ENCODE assay signal across 12 cellular contexts in the genomic region with DNA sequence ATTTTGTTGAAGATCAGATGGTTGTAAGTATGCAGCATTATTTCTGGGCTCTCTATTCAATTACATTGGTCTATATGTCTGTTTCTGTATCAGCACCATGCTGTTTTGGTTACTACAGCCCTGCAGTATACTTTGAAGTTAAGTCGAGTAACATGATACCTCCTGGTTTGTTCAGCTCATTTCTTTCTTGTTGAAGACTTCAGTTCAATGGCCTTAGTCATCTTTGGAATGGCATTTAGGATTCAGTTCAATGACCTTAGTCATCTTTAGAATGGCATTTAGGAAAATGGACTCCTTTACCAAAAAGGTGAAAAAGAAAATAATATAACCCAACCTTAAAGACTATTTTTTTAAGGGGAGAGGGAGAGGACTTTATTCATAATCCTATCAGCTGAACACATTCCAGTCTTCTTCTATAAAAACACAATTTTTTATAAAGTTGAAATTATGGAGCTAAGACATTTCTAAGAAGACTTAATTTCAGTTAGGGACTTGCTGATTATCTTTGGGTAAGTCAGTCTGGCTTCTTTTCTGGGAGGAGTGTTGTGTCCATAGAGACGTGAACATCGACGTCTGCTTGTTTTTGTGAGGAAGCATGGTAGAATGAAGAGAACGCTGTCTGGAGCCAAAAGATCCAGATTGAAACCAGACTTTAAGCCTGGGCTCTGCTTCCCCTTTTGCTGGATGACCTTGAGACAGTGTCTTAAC. TPM values are rescaled to one million over a fixed set of nuclear protein-coding genes. Genes with fewer than 3 reads are reported as not detected.
A peak's percentile ranks its signal among the peaks of the same experiment; 100 is the strongest.
DNase-seq lines count a peak whose midpoint lies in the region; ATAC-seq and TF ChIP-seq lines count a peak whose summit lies in the region.
"Had no signal": no experiment of that assay in that cellular context is flagged by ENCODE, and none has a peak within 500 bp of the region (broad histone marks: within the 10 kb centered on the region; RNA-seq: fewer than 3 reads in every experiment).

No MANE protein-coding gene starts in this region.

- POLR2A ChIA-PET in A673 (lab: Charles Lee; ENCODE audit: low non-redundant PET), result no interaction called here

- H3K27me3 Mint-ChIP-seq in stimulated activated memory B cell treated with anti-CD40 and anti-IgM and Interleukin-4, amounts not matched to agents 10 μg/mL and 1 μg/mL and 100 μg/mL, for 72 hours, result no peaks in the 10 kb centered on the region

- intact Hi-C loops in A673 (cut with micrococcal nuclease; ENCODE audit: unreplicated experiment), result no loop called here

- H3K27me3 ChIP-seq in A673 (replicated peaks; ENCODE audit: insufficient read depth, low read depth, low read length, poor library complexity), result no peaks in the 10 kb centered on the region
- no peaks in the 10 kb centered on the region for H3K27me3 ChIP-seq in muscle layer of duodenum (ENCODE audit: low read depth, low read length)
- H3K27me3 ChIP-seq: dorsolateral prefrontal cortex had no signal

- no peak overlapping the region for H3K27ac Mint-ChIP-seq in stimulated activated memory B cell treated with anti-CD40 and anti-IgM and Interleukin-4, amounts not matched to agents 10 μg/mL and 1 μg/mL and 100 μg/mL, for 72 hours

- CTCF ChIA-PET in A673 (lab: Charles Lee), result no interaction called here

- peaks cover 34% of the 10 kb centered on the region for H3K36me3 ChIP-seq in A673 (ENCODE audit: insufficient read depth, low read length, poor library complexity, severe bottlenecking)
- H3K36me3 ChIP-seq in muscle layer of duodenum (ENCODE audit: control insufficient read depth in 1 of 2, insufficient read depth in 2 of 2, low read length in 2 of 2), result no peaks in the 10 kb centered on the region

- peaks cover 2% of the 10 kb centered on the region for H3K9me3 Mint-ChIP-seq in stimulated activated memory B cell treated with anti-CD40 and anti-IgM and Interleukin-4, amounts not matched to agents 10 μg/mL and 1 μg/mL and 100 μg/mL, for 72 hours

- BruUV-seq in A673 (replicated peaks; lab: Mats Ljungman, UMichigan), result no TSS peak

- H3K4me3 ChIP-seq in A673 (ENCODE audit: low read depth, low read length, poor library complexity, severe bottlenecking) (no peak overlapping the region), muscle layer of duodenum (ENCODE audit: low read depth in 1 of 2, low read length in 2 of 2) (no peak overlapping the region)
- H3K4me3 ChIP-seq: dorsolateral prefrontal cortex had no signal

- peaks cover 8% of the 10 kb centered on the region for H3K36me3 Mint-ChIP-seq in stimulated activated memory B cell treated with anti-CD40 and anti-IgM and Interleukin-4, amounts not matched to agents 10 μg/mL and 1 μg/mL and 100 μg/mL, for 72 hours

- ATAC-seq in stimulated activated memory B cell treated with anti-CD40 and anti-IgM and Interleukin-4, amounts not matched to agents 10 μg/mL and 1 μg/mL and 100 μg/mL, for 72 hours, result no peak

- DNase-seq in A673 (ENCODE audit: low spot score) (no peak), M059J (ENCODE audit: low read depth) (peak; percentile 79), fibroblast of gingiva (ENCODE audit: low read depth) (peak; percentile 65), NCI-H146 (lab: John Stamatoyannopoulos, UW) (no peak)
- DNase-seq in stimulated activated CD4-positive, alpha-beta T cell treated with anti-CD3 and anti-CD28 coated beads, Interleukin-15, amount 100 ng/mL, for 24 hours, result no peak
- DNase-seq in stimulated activated CD4-positive, alpha-beta T cell treated with anti-CD3 and anti-CD28 coated beads, Interleukin-4, amount 100 ng/mL, for 4 hours, result no peak
- DNase-seq: dorsolateral prefrontal cortex, NCI-H2029 treated with DMSO at 0.1 percent for 48 hours, NCI-H748 treated with DMSO at 0.1 percent for 48 hours had no signal

- no peaks in the 10 kb centered on the region for H3K4me1 Mint-ChIP-seq in stimulated activated memory B cell treated with anti-CD40 and anti-IgM and Interleukin-4, amounts not matched to agents 10 μg/mL and 1 μg/mL and 100 μg/mL, for 72 hours

- no peak for TF ChIP-seq CTCF in A673 (conservative IDR thresholded peaks at IDR 0.05; ENCODE audit: low read depth, low read length)

- peak overlapping the region; percentile 21 for H3K27ac ChIP-seq in A673 (ENCODE audit: low read depth, low read length, poor library complexity, severe bottlenecking)
- peak overlapping the region; percentile 72 for H3K27ac ChIP-seq in muscle layer of duodenum (ENCODE audit: low read length)
- H3K27ac ChIP-seq: dorsolateral prefrontal cortex, KMS-11 had no signal

- peaks cover 19% of the 10 kb centered on the region for H3K9me3 ChIP-seq in A673 (ENCODE audit: low read depth, low read length, poor library complexity, severe bottlenecking)
- H3K9me3 ChIP-seq in muscle layer of duodenum (ENCODE audit: control insufficient read depth in 1 of 2, low read length in 2 of 2), result no peaks in the 10 kb centered on the region

- H3K4me1 ChIP-seq in A673 (ENCODE audit: insufficient read depth, low read length, poor library complexity, severe bottlenecking) (peaks cover 20% of the 10 kb centered on the region), muscle layer of duodenum (ENCODE audit: control insufficient read depth in 1 of 2, insufficient read depth in 2 of 2, low read length in 2 of 2) (peaks cover 7 to 47% of the 10 kb centered on the region in 2 donors)

- no peak overlapping the region for H3K4me3 Mint-ChIP-seq in stimulated activated memory B cell treated with anti-CD40 and anti-IgM and Interleukin-4, amounts not matched to agents 10 μg/mL and 1 μg/mL and 100 μg/mL, for 72 hours

RNA-seq across cellular contexts. Expression of gene DDR2, which starts 48.3 kb away (rescaled TPM):
- 121 and 145 TPM in 2 replicates for total RNA-seq in A673 (2021)
- 21.9 and 32.3 TPM in 2 replicates for total RNA-seq in M059J (2014; rRNA removed; shearing (Covaris generic))

Comparison
In these comparisons a context has a peak if more than half of its experiments do, and no peak if none do; other contexts are left out.
1. DNase-seq: peak in M059J (single experiment) and fibroblast of gingiva (single experiment); none in A673 (single experiment), stimulated activated CD4-positive, alpha-beta T cell treated with anti-CD3 and anti-CD28 coated beads, Interleukin-15, amount 100 ng/mL, for 24 hours (single experiment), stimulated activated CD4-positive, alpha-beta T cell treated with anti-CD3 and anti-CD28 coated beads, Interleukin-4, amount 100 ng/mL, for 4 hours (0 of 2) and NCI-H146 (single experiment).